Comparison of ENCODE assay signal across 9 cellular contexts in the genomic region with DNA sequence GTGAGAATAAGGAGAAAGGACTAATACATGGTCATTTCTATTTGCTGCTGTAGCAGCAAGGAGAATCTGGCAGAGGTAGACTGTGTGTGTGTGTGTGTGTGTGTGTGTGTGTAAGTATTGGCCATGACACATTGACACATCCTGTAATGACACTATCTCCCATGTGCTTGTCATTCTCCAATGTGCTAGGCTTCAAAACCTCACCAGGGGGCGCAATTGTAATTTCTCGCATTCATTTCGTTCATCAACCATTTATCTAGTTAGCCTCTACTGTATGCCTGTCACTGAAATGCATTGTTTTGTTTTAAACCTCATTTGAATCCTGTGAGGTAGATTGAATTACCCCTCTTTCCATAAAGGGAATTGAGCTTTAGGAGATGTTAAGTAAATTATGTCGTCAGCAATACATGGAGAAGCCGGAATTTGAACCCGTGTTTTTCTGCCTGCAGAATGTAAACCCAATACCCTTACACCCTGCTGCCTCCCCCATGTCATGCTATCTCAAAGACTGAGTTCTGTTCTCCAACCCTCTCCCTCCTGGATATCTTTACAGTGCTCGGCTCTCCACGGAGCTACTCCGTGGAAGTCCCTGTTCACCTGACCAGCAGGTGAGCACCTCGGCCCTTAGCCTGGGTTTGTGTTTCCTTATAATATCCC.
DNase-seq lines count a peak whose midpoint lies in the region; ATAC-seq and TF ChIP-seq lines count a peak whose summit lies in the region.
"Had no signal": no experiment of that assay in that cellular context is flagged by ENCODE, and none has a peak within 500 bp of the region (broad histone marks: within the 10 kb centered on the region; RNA-seq: fewer than 3 reads in every experiment).

No MANE protein-coding gene starts in this region.

- no peak overlapping the region for H3K4me3 ChIP-seq in uterus
- H3K4me3 ChIP-seq: BLaER1 had no signal

- peaks cover 0 to 4% of the 10 kb centered on the region in 2 donors for H3K4me1 ChIP-seq in uterus

- TF ChIP-seq POLR2A in uterus (IDR thresholded peaks at IDR 0.05) = no peak

- no peak overlapping the region for H3K27ac Mint-ChIP-seq in endothelial cell (ENCODE audit: unreplicated experiment)
- peak overlapping the region in 1 of 6 donors; percentile 25 for H3K27ac Mint-ChIP-seq in naive B cell

- peak; percentile 41 for DNase-seq in NCI-H1436 (lab: John Stamatoyannopoulos, UW)
- no peak for DNase-seq in NCI-H1436 treated with DMSO at 0.1 percent for 48 hours (lab: John Stamatoyannopoulos, UW)
- DNase-seq in NCI-H2196 (lab: John Stamatoyannopoulos, UW; ENCODE audit: unreplicated experiment) = peak; percentile 61
- DNase-seq in endothelial cell (ENCODE audit: low spot score) = peak; percentile 67
- peak; percentile 8 for DNase-seq in naive B cell
- DNase-seq in uterus = peak in 1 of 2 donors; percentile 36

- H3K36me3 Mint-ChIP-seq in endothelial cell (ENCODE audit: low read depth, unreplicated experiment) (no peaks in the 10 kb centered on the region), naive B cell (no peaks in the 10 kb centered on the region)

- H3K4me1 Mint-ChIP-seq in endothelial cell (ENCODE audit: unreplicated experiment) (no peaks in the 10 kb centered on the region), naive B cell (peaks cover 0 to 7% (median 0%) of the 10 kb centered on the region in 3 donors)

- ATAC-seq in HG02884 (IDR thresholded peaks at IDR 0.05; ENCODE audit: unreplicated experiment) (peak; percentile 39), naive B cell (ENCODE audit: low read depth in 2 of 2) (peak in 1 of 2 donors; percentile 39)
- peak; percentile 52 to 54 for ATAC-seq in activated CD4-positive, CD25-positive, alpha-beta regulatory T cell treated with anti-CD3 and anti-CD28 coated beads, Interleukin-2, amount 50 U/mL, for 24 hours

- no peaks in the 10 kb centered on the region for H3K27me3 ChIP-seq in uterus
- H3K27me3 ChIP-seq: BLaER1 had no signal

- H3K9me3 Mint-ChIP-seq in endothelial cell (ENCODE audit: unreplicated experiment) (no peaks in the 10 kb centered on the region), naive B cell (peaks cover 0 to 5% (median 0%) of the 10 kb centered on the region in 7 donors)

- H3K4me3 Mint-ChIP-seq in endothelial cell (ENCODE audit: unreplicated experiment) (no peak overlapping the region), naive B cell (no peak overlapping the region)

- TF ChIP-seq CTCF in endothelial cell (IDR thresholded peaks at IDR 0.05; ENCODE audit: unreplicated experiment) (peak; percentile 79), uterus (IDR thresholded peaks at IDR 0.05) (peak; percentile 54 to 67 (median 60))

- H3K36me3 ChIP-seq in uterus = no peaks in the 10 kb centered on the region
- H3K36me3 ChIP-seq: BLaER1 had no signal

- H3K27ac ChIP-seq in uterus = no peak overlapping the region
- H3K27ac ChIP-seq: BLaER1 had no signal

- peaks cover 4% of the 10 kb centered on the region for H3K27me3 Mint-ChIP-seq in endothelial cell (ENCODE audit: unreplicated experiment)
- peaks cover 32 to 53% (median 46%) of the 10 kb centered on the region in 3 donors for H3K27me3 Mint-ChIP-seq in naive B cell

- intact Hi-C loops in uterus (cut with DNase I; ENCODE audit: low total_unique reads) = loop anchor here (10.0 kb wide), 1 partner anchor 237 kb away; the partner anchor contains the start of gene FAM78B

- no peaks in the 10 kb centered on the region for H3K9me3 ChIP-seq in uterus
- H3K9me3 ChIP-seq: BLaER1 had no signal
